In genomic region chr14:95359974-95360826, GRCh38 we compare ENCODE assay signal across 14 cellular contexts. TPM values are rescaled to one million over a fixed set of nuclear protein-coding genes. Genes with fewer than 3 reads are reported as not detected.
DNase-seq lines count a peak whose midpoint lies in the region; ATAC-seq, FAIRE-seq and TF ChIP-seq lines count a peak whose summit lies in the region.
"Had no signal": no experiment of that assay in that cellular context is flagged by ENCODE, and none has a peak within 500 bp of the region (broad histone marks: within the 10 kb centered on the region; RNA-seq: fewer than 3 reads in every experiment).

No MANE protein-coding gene starts in this region.

- peaks cover 0 to 22% (median 0%) of the 10 kb centered on the region in 45 donors for H3K27me3 ChIP-seq in dorsolateral prefrontal cortex

- H3K36me3 ChIP-seq in kidney (ENCODE audit: control insufficient read depth in 1 of 2, insufficient read depth in 2 of 2, low read length in 2 of 2): no peaks in the 10 kb centered on the region

- peaks cover 14 to 15% of the 10 kb centered on the region in 2 donors for H3K4me1 ChIP-seq in kidney (ENCODE audit: control insufficient read depth in 1 of 2, insufficient read depth in 1 of 2, low read depth in 1 of 2, low read length in 2 of 2)
- H3K4me1 ChIP-seq: parathyroid adenoma had no signal

- peak overlapping the region in 34 of 59 donors; percentile 1 to 48 (median 20) for H3K4me3 ChIP-seq in dorsolateral prefrontal cortex
- no peak overlapping the region for H3K4me3 ChIP-seq in kidney (ENCODE audit: low read length in 2 of 2)

- no peak overlapping the region for H3K9ac ChIP-seq in kidney (ENCODE audit: low read length in 2 of 2)
- H3K9ac ChIP-seq: parathyroid adenoma had no signal

- no peak for FAIRE-seq in kidney (lab: Jason Lieb, UNC)
- FAIRE-seq: colon, TTC549 had no signal

- ATAC-seq in HG03439 (IDR thresholded peaks at IDR 0.05; ENCODE audit: unreplicated experiment): no peak
- ATAC-seq in GM18909 (IDR thresholded peaks at IDR 0.05; ENCODE audit: poor library complexity, unreplicated experiment): no peak
- ATAC-seq: Panc1 had no signal

- H3K27ac ChIP-seq in dorsolateral prefrontal cortex (peak overlapping the region; percentile 48 to 97 (median 91)), kidney (ENCODE audit: low read depth in 2 of 2, low read length in 2 of 2) (peak overlapping the region; percentile 13 to 68)
- H3K27ac ChIP-seq: parathyroid adenoma had no signal

- TF ChIP-seq CTCF in GM13977 (IDR thresholded peaks at IDR 0.05; ENCODE audit: extremely low read depth, insufficient read depth, missing control alignments) (peak; percentile 34), dorsolateral prefrontal cortex (IDR thresholded peaks at IDR 0.05 in 54 of 56, conservative IDR thresholded peaks at IDR 0.05 in 2 of 56; ENCODE audit: low read depth in 1 of 56, partially characterized antibody in 56 of 56) (peak in 41 of 56 donors; percentile 11 to 60 (median 29)), kidney (IDR thresholded peaks at IDR 0.05; ENCODE audit: borderline replicate concordance, extremely low read depth, insufficient read depth) (no peak)

- intact Hi-C loops in dorsolateral prefrontal cortex (cut with DNase I) (loop anchor here (5.0 to 10.0 kb wide), 4 partner anchors 38 to 245 kb away; no protein-coding TSS in a partner anchor), kidney (cut with DNase I) (no loop called here)

- peak; percentile 38 for DNase-seq in GM13977 (ENCODE audit: low spot score)
- peak; percentile 19 to 84 (median 79) for DNase-seq in dorsolateral prefrontal cortex
- peak; percentile 80 for DNase-seq in kidney
- peak; percentile 84 for DNase-seq in retina
- no peak for DNase-seq in HUDEP-2 (lab: John Stamatoyannopoulos, UW; ENCODE audit: unreplicated experiment in 76 of 76)
- DNase-seq in NCI-H1048 (lab: John Stamatoyannopoulos, UW): no peak
- DNase-seq: activated T-cell treated with anti-CD3 and anti-CD28 coated beads for 4 hours, NCI-H2107 had no signal

- in situ Hi-C loops in GM13977 (cut with MboI; ENCODE audit: low pct_unique_long_range_greater_than_20kb, low sequenced_read_pairs, unreplicated experiment): loop anchor here (25.0 kb wide), 1 partner anchor 673 kb away; no protein-coding TSS in a partner anchor

- no peaks in the 10 kb centered on the region for H3K9me3 ChIP-seq in kidney (ENCODE audit: control insufficient read depth in 1 of 2, low read length in 2 of 2)

RNA-seq across cellular contexts. Expression of gene CLMN, which starts 40.5 kb away (rescaled TPM):
- total RNA-seq in dorsolateral prefrontal cortex (100 to 1,000 TPM in 37 of 120 experiments, 10 to 100 TPM in 83; 22.3 to 262 (median 78.6) TPM), kidney (151 TPM)
- polyA plus RNA-seq in kidney (ENCODE audit: insufficient read depth, low read depth, low replicate concordance): 33.1 TPM

Comparison
In these comparisons a context has a peak if more than half of its experiments do, and no peak if none do; other contexts are left out.
1. DNase-seq: peak in GM13977 (single experiment), dorsolateral prefrontal cortex (10 of 10), kidney (single experiment) and retina (single experiment); none in HUDEP-2 (0 of 76) and NCI-H1048 (single experiment).
2. H3K4me3 ChIP-seq: peak in dorsolateral prefrontal cortex (34 of 59); none in kidney (0 of 2).